28 cellular contexts compared by ENCODE assay signal in genomic region chr22:26805131-26805530, GRCh38.
A peak's percentile ranks its signal among the peaks of the same experiment; 100 is the strongest.
DNase-seq lines count a peak whose midpoint lies in the region; ATAC-seq, FAIRE-seq and TF ChIP-seq lines count a peak whose summit lies in the region.
"Had no signal": no experiment of that assay in that cellular context is flagged by ENCODE, and none has a peak within 500 bp of the region (broad histone marks: within the 10 kb centered on the region; RNA-seq: fewer than 3 reads in every experiment).

No MANE protein-coding gene starts in this region.

- no peak overlapping the region for H3K4me2 ChIP-seq in H1 (ENCODE audit: insufficient read depth in 1 of 2, low read depth in 2 of 2, low read length in 2 of 2)

- no peak overlapping the region for H2AFZ ChIP-seq in H1 (ENCODE audit: low read length)

- TF ChIP-seq EP300 in H1 (IDR thresholded peaks at IDR 0.05; ENCODE audit: borderline replicate concordance in 1 of 2, low read depth in 2 of 2, low read length in 2 of 2) = no peak

- WGBS in H1 (ENCODE audit: extremely low coverage in 1 of 2, insufficient coverage in 1 of 2, insufficient read length in 1 of 2, insufficient replicate concordance in 2 of 2, low coverage in 1 of 2, low lambda C conversion rate in 2 of 2, missing lambda C conversion rate in 1 of 2), 2 experiments = 73% methylated on average over 10 of the region's 10 CpGs; no CpG with 5 or more reads in 1 of the 2 experiments

- no peaks in the 10 kb centered on the region for H4K20me1 ChIP-seq in H1 (replicated peaks in 1 of 2; ENCODE audit: control insufficient read depth in 1 of 2, insufficient read depth in 2 of 2, low read length in 2 of 2)

- CTCF ChIA-PET in MCF 10A (lab: Yijun Ruan, JAX) (interaction anchor here (0.7 kb wide), 1 partner anchor 11 kb away, joined by 3 read pairs; no protein-coding TSS in a partner anchor), H1 (lab: Charles Lee; ENCODE audit: partially characterized antibody) (interaction anchor here (1.1 to 1.6 kb wide), 2 partner anchors 8 to 48 kb away, joined by 4 read pairs; no protein-coding TSS in a partner anchor)

- no peaks in the 10 kb centered on the region for H3K4me1 Mint-ChIP-seq in MCF 10A (ENCODE audit: insufficient read depth, unreplicated experiment)
- H3K4me1 Mint-ChIP-seq: naive thymus-derived CD4-positive, alpha-beta T cell had no signal

- TF ChIP-seq CTCF in MCF 10A (IDR thresholded peaks at IDR 0.05; ENCODE audit: unreplicated experiment) (no peak), breast epithelium (IDR thresholded peaks at IDR 0.05) (no peak), H1 (IDR thresholded peaks at IDR 0.05; ENCODE audit: control extremely low read depth in 1 of 3, insufficient read depth in 1 of 3, low read depth in 1 of 3, low read length in 3 of 3) (no peak)

- H3K36me3 ChIP-seq in breast epithelium = no peaks in the 10 kb centered on the region
- H3K36me3 ChIP-seq in H1 (ENCODE audit: control insufficient read depth in 2 of 4, insufficient read depth in 4 of 4, low read length in 3 of 4) = no peaks in the 10 kb centered on the region
- H3K36me3 ChIP-seq: BE2C, heart left ventricle, transverse colon had no signal

- TF ChIP-seq RAD21 in H1 (IDR thresholded peaks at IDR 0.05 in 1 of 2, conservative IDR thresholded peaks at IDR 0.05 in 1 of 2; ENCODE audit: low read depth in 2 of 2, low read length in 2 of 2) = no peak

- no peak overlapping the region for H2AK5ac ChIP-seq in H1 (ENCODE audit: low read depth, low read length)

- ATAC-seq in GM21423 (IDR thresholded peaks at IDR 0.05; ENCODE audit: unreplicated experiment) (no peak), HG03159 (IDR thresholded peaks at IDR 0.05; ENCODE audit: unreplicated experiment) (no peak)
- ATAC-seq: activated naive CD4-positive, alpha-beta T cell treated with anti-CD3 and anti-CD28 coated beads, Interleukin-2, amount 50 U/mL, for 72 hours; activated T-helper 17 cell treated with anti-CD3 and anti-CD28 coated beads, Interleukin-2, amount 50 U/mL, for 72 hours; heart left ventricle; left colon; naive thymus-derived CD4-positive, alpha-beta T cell; SK-N-SH treated with all-trans-retinoic acid at 6 μM for 48 hours; WTC11 had no signal

- H3K4me1 ChIP-seq in breast epithelium (no peaks in the 10 kb centered on the region), H1 (replicated peaks in 1 of 4; ENCODE audit: control insufficient read depth in 3 of 4, insufficient read depth in 4 of 4, low read length in 3 of 4) (peaks cover 0 to 5% (median 3%) of the 10 kb centered on the region in 4 experiments; a peak in 6 of 7 replicates)
- H3K4me1 ChIP-seq: transverse colon had no signal

- H3K4ac ChIP-seq in H1 (replicated peaks; ENCODE audit: insufficient read length, low read depth, low read length) = no peak overlapping the region

- DNase-seq in MCF 10A (ENCODE audit: unreplicated experiment) (peak; percentile 14), breast epithelium (ENCODE audit: low spot score in 2 of 2) (no peak), NCI-H146 (lab: John Stamatoyannopoulos, UW) (peak; percentile 28), H1 (ENCODE audit: low read depth in 1 of 2, low spot score in 2 of 2) (no peak), GM19240 (ENCODE audit: insufficient read length, low spot score) (no peak), OCI-M2 (lab: John Stamatoyannopoulos, UW; ENCODE audit: unreplicated experiment) (no peak)
- DNase-seq: anterior cingulate cortex; BE2C; dorsolateral prefrontal cortex; heart left ventricle; KG1; left colon; naive thymus-derived CD4-positive, alpha-beta T cell; NCI-H1930; NCI-H226; NCI-H748 treated with DMSO at 0.1 percent for 48 hours; nucleus accumbens; RPMI8226; transverse colon had no signal

- no peaks in the 10 kb centered on the region for H3K23me2 ChIP-seq in H1 (ENCODE audit: low read depth, low read length)

- no peak overlapping the region for H3K4me3 Mint-ChIP-seq in MCF 10A (ENCODE audit: unreplicated experiment)
- H3K4me3 Mint-ChIP-seq: activated T-helper 17 cell treated with anti-CD3 and anti-CD28 coated beads, Interleukin-2, amount 50 U/mL, for 72 hours; naive thymus-derived CD4-positive, alpha-beta T cell; WTC11 had no signal

- no peak overlapping the region for H2BK5ac ChIP-seq in H1 (ENCODE audit: low read depth, low read length)

- no TSS peak for BruUV-seq in MCF 10A (replicated peaks; lab: Mats Ljungman, UMichigan)

- no peaks in the 10 kb centered on the region for H3K79me1 ChIP-seq in H1 (ENCODE audit: low read depth, low read length)

- H3K27ac ChIP-seq in breast epithelium = no peak overlapping the region
- H3K27ac ChIP-seq in H1 (ENCODE audit: low read depth, low read length) = no peak overlapping the region
- H3K27ac ChIP-seq: 22Rv1, dorsolateral prefrontal cortex, heart left ventricle, skin epidermis, transverse colon had no signal

- no peaks in the 10 kb centered on the region for H3K9me3 Mint-ChIP-seq in MCF 10A (ENCODE audit: unreplicated experiment)
- H3K9me3 Mint-ChIP-seq: activated naive CD4-positive, alpha-beta T cell treated with anti-CD3 and anti-CD28 coated beads, Interleukin-2, amount 50 U/mL, for 72 hours; activated T-helper 17 cell treated with anti-CD3 and anti-CD28 coated beads, Interleukin-2, amount 50 U/mL, for 72 hours had no signal

- no peak overlapping the region for H3K14ac ChIP-seq in H1 (ENCODE audit: insufficient read length)

- no peak for FAIRE-seq in H1 (lab: Jason Lieb, UNC)
- FAIRE-seq: HTR-8/SVneo had no signal

- 0 out of 2 replicates have a peak overlapping the region, but pooled peaks have one; percentile 16 for H2BK20ac ChIP-seq in H1 (ENCODE audit: low read length)

- no peak overlapping the region for H4K91ac ChIP-seq in H1 (replicated peaks; ENCODE audit: insufficient read length, low read length)

- H3K9me3 ChIP-seq in breast epithelium (no peaks in the 10 kb centered on the region), H1 (ENCODE audit: insufficient read depth in 2 of 2, low read depth in 1 of 2, low read length in 1 of 2) (no peaks in the 10 kb centered on the region)
- H3K9me3 ChIP-seq: heart left ventricle, transverse colon had no signal

- H3K36me3 Mint-ChIP-seq in MCF 10A (ENCODE audit: insufficient read depth, unreplicated experiment) = no peaks in the 10 kb centered on the region
- H3K36me3 Mint-ChIP-seq: WTC11 had no signal

- no peak overlapping the region for H3K4me3 ChIP-seq in breast epithelium
- no peak overlapping the region for H3K4me3 ChIP-seq in H1 (ENCODE audit: extremely low read depth in 1 of 4, insufficient read depth in 2 of 4, low read depth in 3 of 4, low read length in 4 of 4)
- H3K4me3 ChIP-seq: dorsolateral prefrontal cortex, heart left ventricle, skin epidermis, transverse colon had no signal

- H3K27ac Mint-ChIP-seq in MCF 10A (ENCODE audit: low read depth, unreplicated experiment) = no peak overlapping the region
- H3K27ac Mint-ChIP-seq: activated naive CD4-positive, alpha-beta T cell treated with anti-CD3 and anti-CD28 coated beads, Interleukin-2, amount 50 U/mL, for 72 hours; activated T-helper 17 cell treated with anti-CD3 and anti-CD28 coated beads, Interleukin-2, amount 50 U/mL, for 72 hours; WTC11 had no signal

- peaks cover 18% of the 10 kb centered on the region for H3K27me3 Mint-ChIP-seq in MCF 10A (ENCODE audit: insufficient read depth, unreplicated experiment)
- H3K27me3 Mint-ChIP-seq: activated T-helper 17 cell treated with anti-CD3 and anti-CD28 coated beads, Interleukin-2, amount 50 U/mL, for 72 hours; naive thymus-derived CD4-positive, alpha-beta T cell had no signal

- H4K8ac ChIP-seq in H1 (ENCODE audit: extremely low read depth, insufficient read depth, low read length) = no peak overlapping the region

- H3K18ac ChIP-seq in H1 (ENCODE audit: extremely low read depth, low read length) = peak overlapping the region; percentile 9; the same call in 1 of the 2 replicates

- H2BK12ac ChIP-seq in H1 (ENCODE audit: low read depth, low read length) = no peak overlapping the region

- TF ChIP-seq POLR2A in breast epithelium (IDR thresholded peaks at IDR 0.05) = no peak
- TF ChIP-seq POLR2A in H1 (IDR thresholded peaks at IDR 0.05; ENCODE audit: control extremely low read depth in 1 of 2, low read depth in 2 of 2, low read length in 2 of 2) = no peak

- H3K27me3 ChIP-seq in breast epithelium = no peaks in the 10 kb centered on the region
- no peaks in the 10 kb centered on the region for H3K27me3 ChIP-seq in H1 (replicated peaks in 1 of 4; ENCODE audit: control insufficient read depth in 3 of 4, extremely low read depth in 1 of 4, insufficient read depth in 3 of 4, low read length in 3 of 4)
- H3K27me3 ChIP-seq: BE2C, dorsolateral prefrontal cortex, heart left ventricle, transverse colon had no signal

- H3K23ac ChIP-seq in H1 (ENCODE audit: insufficient read length) = no peak overlapping the region

- H3K9ac ChIP-seq in H1 (replicated peaks in 1 of 4; ENCODE audit: extremely low read depth in 1 of 4, low read depth in 3 of 4, low read length in 3 of 4) = no peak overlapping the region

- no peak overlapping the region for H2BK15ac ChIP-seq in H1 (ENCODE audit: low read length)

- no peaks in the 10 kb centered on the region for H3K79me2 ChIP-seq in H1 (ENCODE audit: control insufficient read depth in 1 of 2, insufficient read depth in 2 of 2, low read length in 2 of 2)

- H3K56ac ChIP-seq in H1 (replicated peaks; ENCODE audit: insufficient read length, low read depth, low read length) = no peak overlapping the region

- H4K5ac ChIP-seq in H1 (ENCODE audit: insufficient read length, low read depth, low read length) = no peak overlapping the region

- POLR2A ChIA-PET in MCF 10A (lab: Yijun Ruan, JAX) (no interaction called here), H1 (lab: Charles Lee; ENCODE audit: partially characterized antibody) (no interaction called here)

- no peak overlapping the region for H2BK120ac ChIP-seq in H1 (replicated peaks; ENCODE audit: low read depth, low read length)

- intact Hi-C loops in MCF 10A (cut with micrococcal nuclease) = no loop called here
- intact Hi-C loops in breast epithelium (cut with DNase I; ENCODE audit: low total_unique reads) = no loop called here

TF ChIP-seq in H1, 55 proteins besides CTCF, POLR2A, EP300 and RAD21 (continues in another document):
- TF ChIP-seq CREB1 (IDR thresholded peaks at IDR 0.05) (no peak), CEBPB (IDR thresholded peaks at IDR 0.05; ENCODE audit: low read depth, low read length) (no peak), FOSL1 (IDR thresholded peaks at IDR 0.05; ENCODE audit: insufficient read depth, low read depth, low read length) (no peak), CBX5 (IDR thresholded peaks at IDR 0.05; ENCODE audit: low read depth, low read length) (no peak), RFX5 (IDR thresholded peaks at IDR 0.05; ENCODE audit: borderline replicate concordance, low read depth, low read length) (no peak), RBBP5 (IDR thresholded peaks at IDR 0.05; ENCODE audit: borderline replicate concordance, low read depth, low read length) (no peak), TCF12 (IDR thresholded peaks at IDR 0.05; ENCODE audit: low read depth, low read length) (no peak), CTBP2 (IDR thresholded peaks at IDR 0.05; ENCODE audit: borderline replicate concordance, insufficient read depth, insufficient read length, low read length) (no peak), JUND (IDR thresholded peaks at IDR 0.05; ENCODE audit: low read length) (no peak), TAF7 (optimal IDR thresholded peaks at IDR 0.05; ENCODE audit: borderline replicate concordance, low read depth, low read length) (no peak)

Comparison
In these comparisons a context has a peak if more than half of its experiments do, and no peak if none do; other contexts are left out.
1. DNase-seq: peak in MCF 10A (single experiment) and NCI-H146 (single experiment); none in breast epithelium (0 of 2), H1 (0 of 2), GM19240 (single experiment) and OCI-M2 (single experiment).